ENCODE assay signal across 8 cellular contexts in genomic region chr17:77331161-77331864, GRCh38.
DNase-seq lines count a peak whose midpoint lies in the region; ATAC-seq and TF ChIP-seq lines count a peak whose summit lies in the region.

No MANE protein-coding gene starts in this region.

- no peak for TF ChIP-seq POLR2A in stomach (IDR thresholded peaks at IDR 0.05)

- H3K4me3 Mint-ChIP-seq in neural crest cell: no peak overlapping the region

- H3K4me3 ChIP-seq in DND-41 (ENCODE audit: low read depth in 1 of 2, low read length in 2 of 2) (peak overlapping the region in 1 of 2 experiments; percentile 52; a peak in 2 of 4 replicates), Panc1 (ENCODE audit: low read depth in 2 of 2, low read length in 2 of 2) (no peak overlapping the region), stomach (peak overlapping the region in 3 of 4 donors; percentile 18 to 24 (median 20))

- peaks cover 2% of the 10 kb centered on the region for H4K20me1 ChIP-seq in DND-41 (ENCODE audit: insufficient read depth, low read length)

- POLR2A ChIA-PET in Panc1 (lab: Charles Lee): no interaction called here

- H3K36me3 ChIP-seq in DND-41 (ENCODE audit: insufficient read depth, low read length): no peaks in the 10 kb centered on the region
- no peaks in the 10 kb centered on the region for H3K36me3 ChIP-seq in Panc1 (ENCODE audit: control insufficient read depth, insufficient read depth, low read length)
- H3K36me3 ChIP-seq in stomach: peaks cover 0 to 10% (median 0%) of the 10 kb centered on the region in 4 donors

- TF ChIP-seq CTCF in DND-41 (IDR thresholded peaks at IDR 0.05; ENCODE audit: borderline replicate concordance, extremely low read depth, low read length, poor library complexity, severe bottlenecking) (peak; percentile 99), Panc1 (IDR thresholded peaks at IDR 0.05) (peak; percentile 97), neural crest cell (conservative IDR thresholded peaks at IDR 0.05) (peak; percentile 98), stomach (IDR thresholded peaks at IDR 0.05) (peak in 5 of 7 experiments; percentile 92 to 98 (median 96))

- H3K27me3 ChIP-seq in DND-41 (ENCODE audit: insufficient read depth, low read length, poor library complexity) (no peaks in the 10 kb centered on the region), Panc1 (ENCODE audit: control insufficient read depth, insufficient read depth, low read length) (no peaks in the 10 kb centered on the region), stomach (no peaks in the 10 kb centered on the region)

- no peaks in the 10 kb centered on the region for H3K9me3 Mint-ChIP-seq in neural crest cell

- H2AFZ ChIP-seq in DND-41 (ENCODE audit: low read depth, low read length): 0 out of 2 replicates have a peak overlapping the region, but pooled peaks have one; percentile 33

- H3K9ac ChIP-seq in DND-41 (ENCODE audit: low read depth, low read length): peak overlapping the region; percentile 55

- H3K4me1 ChIP-seq in DND-41 (ENCODE audit: insufficient read depth, low read length): peaks cover 32% of the 10 kb centered on the region
- H3K4me1 ChIP-seq in Panc1 (ENCODE audit: control insufficient read depth, insufficient read depth, low read length): peaks cover 73% of the 10 kb centered on the region
- peaks cover 20 to 75% (median 35%) of the 10 kb centered on the region in 4 donors for H3K4me1 ChIP-seq in stomach

- no TSS peak for BruUV-seq in Panc1 (replicated peaks; lab: Mats Ljungman, UMichigan)

- intact Hi-C loops in Panc1 (cut with micrococcal nuclease; ENCODE audit: unreplicated experiment): loop anchor here (2.0 to 10.0 kb wide), 3 partner anchors 63 to 163 kb away; no protein-coding TSS in a partner anchor
- intact Hi-C loops in stomach (cut with DNase I; ENCODE audit: low total_unique reads): loop anchor here (5.0 kb wide), 2 partner anchors 96 to 161 kb away; no protein-coding TSS in a partner anchor

- peak; percentile 94 for DNase-seq in DND-41
- DNase-seq in LHCN-M2 (ENCODE audit: low read depth): peak; percentile 90
- no peak for DNase-seq in Panc1 (ENCODE audit: low read depth, low spot score)
- peak; percentile 91 for DNase-seq in activated T-helper 1 cell treated with Interleukin-2 at 50 U/mL for 16 hours (ENCODE audit: low read depth)
- peak; percentile 89 for DNase-seq in fibroblast of peridontal ligament (ENCODE audit: extremely low read depth)
- DNase-seq in neural crest cell (ENCODE audit: low read depth, low spot score): peak; percentile 99
- DNase-seq in stomach: peak; percentile 96

- in situ Hi-C loops in Panc1 (cut with HindIII; ENCODE audit: low pct_unique_long_range_greater_than_20kb, low sequenced_read_pairs): no loop called here

- H3K27me3 Mint-ChIP-seq in neural crest cell (ENCODE audit: low read depth): no peaks in the 10 kb centered on the region

- H3K36me3 Mint-ChIP-seq in neural crest cell (ENCODE audit: low read depth): no peaks in the 10 kb centered on the region

- peak overlapping the region; percentile 84 for H3K27ac Mint-ChIP-seq in neural crest cell (ENCODE audit: unreplicated experiment)

- TF ChIP-seq EP300 in stomach (IDR thresholded peaks at IDR 0.05): no peak

- H3K4me1 Mint-ChIP-seq in neural crest cell: peaks cover 25% of the 10 kb centered on the region

- CTCF ChIA-PET in Panc1 (lab: Charles Lee): interaction anchor here (0.5 to 1.5 kb wide), 9 partner anchors 24 to 675 kb away, joined by 3 to 11 read pairs (median 3); no protein-coding TSS in a partner anchor

- peak overlapping the region; percentile 86 for H3K27ac ChIP-seq in DND-41 (ENCODE audit: low read length)
- peak overlapping the region; percentile 65 for H3K27ac ChIP-seq in Panc1 (ENCODE audit: low read length)
- H3K27ac ChIP-seq in stomach: peak overlapping the region in 4 of 5 donors; percentile 67 to 82 (median 80)

- no peaks in the 10 kb centered on the region for H3K79me2 ChIP-seq in DND-41 (ENCODE audit: insufficient read depth, low read length)

- ATAC-seq in DND-41 (ENCODE audit: insufficient read depth, low read depth) (peak; percentile 89), GM21786 (IDR thresholded peaks at IDR 0.05; ENCODE audit: unreplicated experiment) (peak; percentile 73), Panc1 (peak; percentile 78)

- H3K9me3 ChIP-seq in DND-41 (ENCODE audit: insufficient read depth, low read length, severe bottlenecking): no peaks in the 10 kb centered on the region
- H3K9me3 ChIP-seq in Panc1 (ENCODE audit: control insufficient read depth, insufficient read depth, low read depth, low read length): peaks cover 4% of the 10 kb centered on the region; the same call in 1 of the 2 replicates
- no peaks in the 10 kb centered on the region for H3K9me3 ChIP-seq in stomach

- WGBS in stomach, 5 donors: 7 to 12% (median 10%) methylated on average over 15 to 24 of the region's 24 CpGs

- peak overlapping the region; percentile 88 for H3K4me2 ChIP-seq in DND-41 (ENCODE audit: insufficient read depth, low read length)

Comparison
In these comparisons a context has a peak if more than half of its experiments do, and no peak if none do; other contexts are left out.
1. H3K4me3 ChIP-seq: peak in stomach (3 of 4); none in Panc1 (0 of 2).
2. Peak in every context shown above with its lines, with median percentiles within 50 percentile points of each other: ATAC-seq, H3K27ac ChIP-seq and CTCF ChIP-seq.